13 cellular contexts compared by ENCODE assay signal in genomic region chr15:74395319-74396145, GRCh38. TPM values are rescaled to one million over a fixed set of nuclear protein-coding genes. Genes with fewer than 3 reads are reported as not detected.
DNase-seq lines count a peak whose midpoint lies in the region; ATAC-seq and TF ChIP-seq lines count a peak whose summit lies in the region.
"Had no signal": no experiment of that assay in that cellular context is flagged by ENCODE, and none has a peak within 500 bp of the region (broad histone marks: within the 10 kb centered on the region; RNA-seq: fewer than 3 reads in every experiment).

No MANE protein-coding gene starts in this region.

- no peak overlapping the region for H3K27ac ChIP-seq in endodermal cell (ENCODE audit: low read depth, low read length)
- H3K27ac ChIP-seq: KMS-11, upper lobe of left lung had no signal

- in situ Hi-C loops in GM13977 (cut with MboI; ENCODE audit: low pct_unique_long_range_greater_than_20kb, low sequenced_read_pairs, unreplicated experiment), result no loop called here

- H3K9me3 Mint-ChIP-seq in activated naive CD4-positive, alpha-beta T cell treated with anti-CD3 and anti-CD28 coated beads, Interleukin-2, amount 50 U/mL, for 24 hours, result no peaks in the 10 kb centered on the region
- H3K9me3 Mint-ChIP-seq in endodermal cell, result no peaks in the 10 kb centered on the region
- no peaks in the 10 kb centered on the region for H3K9me3 Mint-ChIP-seq in stimulated activated effector memory CD8-positive, alpha-beta T cell treated with anti-CD3 and anti-CD28 coated beads, Interleukin-12 subunit alpha, Interleukin-12 subunit beta, amount 100 ng/mL, for 72 hours

- ATAC-seq in stimulated activated effector memory CD8-positive, alpha-beta T cell treated with anti-CD3 and anti-CD28 coated beads, Interleukin-12 subunit alpha, Interleukin-12 subunit beta, amount 100 ng/mL, for 72 hours, result no peak

- peaks cover 67% of the 10 kb centered on the region for H3K4me1 ChIP-seq in Loucy (ENCODE audit: insufficient read depth, low read length, poor library complexity, severe bottlenecking)
- peaks cover 5% of the 10 kb centered on the region for H3K4me1 ChIP-seq in endodermal cell (ENCODE audit: control insufficient read depth, insufficient read depth, low read length)
- H3K4me1 ChIP-seq: upper lobe of left lung had no signal

- H3K36me3 Mint-ChIP-seq in activated naive CD4-positive, alpha-beta T cell treated with anti-CD3 and anti-CD28 coated beads, Interleukin-2, amount 50 U/mL, for 24 hours, result no peaks in the 10 kb centered on the region
- H3K36me3 Mint-ChIP-seq in endodermal cell (ENCODE audit: low read depth), result no peaks in the 10 kb centered on the region
- H3K36me3 Mint-ChIP-seq in stimulated activated effector memory CD8-positive, alpha-beta T cell treated with anti-CD3 and anti-CD28 coated beads, Interleukin-12 subunit alpha, Interleukin-12 subunit beta, amount 100 ng/mL, for 72 hours, result peaks cover 25% of the 10 kb centered on the region

- no peak overlapping the region for H3K4me2 ChIP-seq in Loucy (ENCODE audit: low read depth, low read length, poor library complexity, severe bottlenecking)
- H3K4me2 ChIP-seq: KMS-11 had no signal

- no peak overlapping the region for H3K4me3 Mint-ChIP-seq in activated naive CD4-positive, alpha-beta T cell treated with anti-CD3 and anti-CD28 coated beads, Interleukin-2, amount 50 U/mL, for 24 hours
- H3K4me3 Mint-ChIP-seq in endodermal cell, result no peak overlapping the region
- peak overlapping the region; percentile 53 for H3K4me3 Mint-ChIP-seq in stimulated activated effector memory CD8-positive, alpha-beta T cell treated with anti-CD3 and anti-CD28 coated beads, Interleukin-12 subunit alpha, Interleukin-12 subunit beta, amount 100 ng/mL, for 72 hours

- H3K79me2 ChIP-seq in Loucy (ENCODE audit: insufficient read depth, low read length), result no peaks in the 10 kb centered on the region

- peaks cover 91% of the 10 kb centered on the region for H3K4me1 Mint-ChIP-seq in activated naive CD4-positive, alpha-beta T cell treated with anti-CD3 and anti-CD28 coated beads, Interleukin-2, amount 50 U/mL, for 24 hours
- peaks cover 7% of the 10 kb centered on the region for H3K4me1 Mint-ChIP-seq in endodermal cell
- peaks cover 96% of the 10 kb centered on the region for H3K4me1 Mint-ChIP-seq in stimulated activated effector memory CD8-positive, alpha-beta T cell treated with anti-CD3 and anti-CD28 coated beads, Interleukin-12 subunit alpha, Interleukin-12 subunit beta, amount 100 ng/mL, for 72 hours

- no peaks in the 10 kb centered on the region for H3K27me3 Mint-ChIP-seq in activated naive CD4-positive, alpha-beta T cell treated with anti-CD3 and anti-CD28 coated beads, Interleukin-2, amount 50 U/mL, for 24 hours
- H3K27me3 Mint-ChIP-seq in endodermal cell (ENCODE audit: insufficient read depth), result peaks cover 6% of the 10 kb centered on the region

- H3K27ac Mint-ChIP-seq in activated naive CD4-positive, alpha-beta T cell treated with anti-CD3 and anti-CD28 coated beads, Interleukin-2, amount 50 U/mL, for 24 hours, result peak overlapping the region; percentile 95
- peak overlapping the region; percentile 18 for H3K27ac Mint-ChIP-seq in endodermal cell
- H3K27ac Mint-ChIP-seq in stimulated activated effector memory CD8-positive, alpha-beta T cell treated with anti-CD3 and anti-CD28 coated beads, Interleukin-12 subunit alpha, Interleukin-12 subunit beta, amount 100 ng/mL, for 72 hours, result peak overlapping the region; percentile 89

- H3K9me3 ChIP-seq in Loucy (ENCODE audit: insufficient read depth, low read depth, low read length) (no peaks in the 10 kb centered on the region), endodermal cell (ENCODE audit: control insufficient read depth, low read length) (no peaks in the 10 kb centered on the region)
- H3K9me3 ChIP-seq: upper lobe of left lung had no signal

- H3F3A ChIP-seq in Loucy (ENCODE audit: low read depth), result no peaks in the 10 kb centered on the region

- H3K4me3 ChIP-seq in Loucy (ENCODE audit: low read length, poor library complexity, severe bottlenecking) (no peak overlapping the region), endodermal cell (ENCODE audit: low read length) (no peak overlapping the region), foreskin fibroblast (ENCODE audit: low read depth in 1 of 2, low read length in 2 of 2) (no peak overlapping the region)
- H3K4me3 ChIP-seq: upper lobe of left lung had no signal

- WGBS in endodermal cell (ENCODE audit: insufficient coverage in 1 of 2, insufficient read length in 1 of 2), 2 experiments, result 87 to 93% methylated on average over 13 to 17 of the region's 17 CpGs

- H3K36me3 ChIP-seq in Loucy (ENCODE audit: insufficient read depth, low read length) (no peaks in the 10 kb centered on the region), endodermal cell (ENCODE audit: control insufficient read depth, insufficient read depth, low read length) (no peaks in the 10 kb centered on the region)
- H3K36me3 ChIP-seq: upper lobe of left lung had no signal

- H4K20me1 ChIP-seq in Loucy (ENCODE audit: insufficient read depth, low read length, poor library complexity, severe bottlenecking), result no peaks in the 10 kb centered on the region

- no peak overlapping the region for H2AFZ ChIP-seq in Loucy (ENCODE audit: low read length)

- no peaks in the 10 kb centered on the region for H3K9me2 ChIP-seq in Loucy (replicated peaks; ENCODE audit: low read depth, low read length)

- no peak for TF ChIP-seq CTCF in Loucy (conservative IDR thresholded peaks at IDR 0.05; ENCODE audit: low read length)
- TF ChIP-seq CTCF in endodermal cell (conservative IDR thresholded peaks at IDR 0.05), result no peak
- no peak for TF ChIP-seq CTCF in foreskin fibroblast (IDR thresholded peaks at IDR 0.05; ENCODE audit: low read depth, low read length)
- no peak for TF ChIP-seq CTCF in GM13977 (IDR thresholded peaks at IDR 0.05; ENCODE audit: extremely low read depth, insufficient read depth, missing control alignments)

- no peak for DNase-seq in activated naive CD4-positive, alpha-beta T cell (lab: John Stamatoyannopoulos, UW)
- DNase-seq in endodermal cell (no peak), foreskin fibroblast (no peak), GM13977 (ENCODE audit: low spot score) (no peak), NCI-H1105 treated with DMSO at 0.1 percent for 48 hours (lab: John Stamatoyannopoulos, UW) (no peak)
- no peak for DNase-seq in stimulated activated effector memory CD8-positive, alpha-beta T cell treated with anti-CD3 and anti-CD28 coated beads, Interleukin-12 subunit alpha, Interleukin-12 subunit beta, amount 100 ng/mL, for 72 hours (ENCODE audit: low spot score in 2 of 2)
- DNase-seq: aorta, NCI-H2029 treated with DMSO at 0.1 percent for 48 hours, Right ventricle myocardium superior had no signal

- H3K27me3 ChIP-seq in Loucy (ENCODE audit: insufficient read depth, low read length, poor library complexity, severe bottlenecking) (no peaks in the 10 kb centered on the region), endodermal cell (ENCODE audit: control insufficient read depth, insufficient read depth, low read length, poor library complexity, severe bottlenecking) (no peaks in the 10 kb centered on the region)
- H3K27me3 ChIP-seq: upper lobe of left lung had no signal

- H3K9ac ChIP-seq in Loucy (ENCODE audit: low read depth, low read length, poor library complexity, severe bottlenecking), result peak overlapping the region; percentile 68
- no peak overlapping the region for H3K9ac ChIP-seq in endodermal cell (ENCODE audit: extremely low read depth, low read length, poor library complexity, severe bottlenecking)
- H3K9ac ChIP-seq: KMS-11 had no signal

RNA-seq across cellular contexts. Expression of gene CYP11A1, which starts 28.1 kb away (rescaled TPM):
- 1 to 10 TPM; 4.8 to 5.3 TPM for total RNA-seq in endodermal cell
- polyA plus RNA-seq in endodermal cell (2013, experiment 1 of 2), result 1.1 TPM
- polyA plus RNA-seq in endodermal cell (2013, experiment 2 of 2), result 1.0 TPM

RNA-seq across cellular contexts. Expression of gene SEMA7A, which starts 38.2 kb away (rescaled TPM):
- total RNA-seq in endodermal cell, result 1 to 10 TPM; 8.1 to 8.2 TPM
- polyA plus RNA-seq in endodermal cell (2013, experiment 1 of 2), result 21.8 TPM
- polyA plus RNA-seq in endodermal cell (2013, experiment 2 of 2), result 21.5 TPM

Comparison
In these comparisons a context has a peak if more than half of its experiments do, and no peak if none do; other contexts are left out.
1. H3K27ac Mint-ChIP-seq: peak in every context shown above with its lines; median percentile 95 in activated naive CD4-positive, alpha-beta T cell treated with anti-CD3 and anti-CD28 coated beads, Interleukin-2, amount 50 U/mL, for 24 hours; 89 in stimulated activated effector memory CD8-positive, alpha-beta T cell treated with anti-CD3 and anti-CD28 coated beads, Interleukin-12 subunit alpha, Interleukin-12 subunit beta, amount 100 ng/mL, for 72 hours; 18 in endodermal cell.